In genomic region chr19:36139120-36139472, GRCh38 we compare ENCODE assay signal across 10 cellular contexts. TPM values are rescaled to one million over a fixed set of nuclear protein-coding genes. Genes with fewer than 3 reads are reported as not detected.
DNase-seq lines count a peak whose midpoint lies in the region; ATAC-seq and TF ChIP-seq lines count a peak whose summit lies in the region.
"Had no signal": no experiment of that assay in that cellular context is flagged by ENCODE, and none has a peak within 500 bp of the region (broad histone marks: within the 10 kb centered on the region; RNA-seq: fewer than 3 reads in every experiment).

No MANE protein-coding gene starts in this region.

- peaks cover 12% of the 10 kb centered on the region for H3K36me3 ChIP-seq in GM23338 (ENCODE audit: insufficient read depth)

- POLR2A ChIA-PET in WTC11 (lab: Charles Lee): interaction anchor here (0.7 kb wide), 1 partner anchor 437 kb away, joined by 4 read pairs; no protein-coding TSS in a partner anchor

- H3K9me3 Mint-ChIP-seq in GM23338: no peaks in the 10 kb centered on the region
- H3K9me3 Mint-ChIP-seq in WTC11: no peaks in the 10 kb centered on the region

- no peaks in the 10 kb centered on the region for H4K20me1 ChIP-seq in GM23338 (replicated peaks; ENCODE audit: insufficient read depth)

- H3K27me3 Mint-ChIP-seq in GM23338 (ENCODE audit: insufficient read depth, low read depth, poor library complexity): peaks cover 11% of the 10 kb centered on the region
- H3K27me3 Mint-ChIP-seq in WTC11 (ENCODE audit: low read depth): peaks cover 8% of the 10 kb centered on the region

- no peaks in the 10 kb centered on the region for H3K9me2 ChIP-seq in GM23338 (ENCODE audit: insufficient read depth)

- H3K27ac Mint-ChIP-seq in GM23338 (no peak overlapping the region), WTC11 (peak overlapping the region; percentile 87; the same call in 1 of the 2 replicates)

- ATAC-seq in GM23338 (no peak), WTC11 (no peak), foreskin keratinocyte (no peak), HG03378 (IDR thresholded peaks at IDR 0.05; ENCODE audit: unreplicated experiment) (no peak), HG03565 (IDR thresholded peaks at IDR 0.05; ENCODE audit: unreplicated experiment) (no peak), HG03439 (IDR thresholded peaks at IDR 0.05; ENCODE audit: unreplicated experiment) (no peak)

- H3K4me3 Mint-ChIP-seq in GM23338 (peak overlapping the region; percentile 100), WTC11 (peak overlapping the region; percentile 99)

- DNase-seq in GM23338 (ENCODE audit: low spot score) (no peak), WTC11 (ENCODE audit: low spot score) (no peak), foreskin keratinocyte (no peak), skeletal muscle cell (ENCODE audit: low read depth) (no peak), middle frontal gyrus (ENCODE audit: extremely low spot score, low spot score) (no peak)

- peaks cover 12% of the 10 kb centered on the region; the same call in 1 of the 2 replicates for H3F3A ChIP-seq in GM23338 (replicated peaks; ENCODE audit: low read depth)

- peak overlapping the region; percentile 100 for H3K4me3 ChIP-seq in GM23338
- peak overlapping the region; percentile 86 for H3K4me3 ChIP-seq in skeletal muscle cell (ENCODE audit: low read depth, low read length)

- H3K27ac ChIP-seq in GM23338 (ENCODE audit: low read depth): peak overlapping the region; percentile 79; the same call in 1 of the 2 replicates
- peak overlapping the region; percentile 97 for H3K27ac ChIP-seq in foreskin keratinocyte

- peak overlapping the region; percentile 98 for H2AFZ ChIP-seq in GM23338

- CTCF ChIA-PET in WTC11 (lab: Charles Lee): interaction anchor here (1.0 to 2.0 kb wide), 2 partner anchors 11 kb away, joined by 3 to 18 read pairs; no protein-coding TSS in a partner anchor

- H3K27me3 ChIP-seq in GM23338 (ENCODE audit: insufficient read depth): no peaks in the 10 kb centered on the region
- no peaks in the 10 kb centered on the region for H3K27me3 ChIP-seq in foreskin keratinocyte

- TF ChIP-seq CTCF in GM23338 (conservative IDR thresholded peaks at IDR 0.05; ENCODE audit: low read depth in 2 of 2) (no peak), WTC11 (IDR thresholded peaks at IDR 0.05) (no peak), foreskin keratinocyte (conservative IDR thresholded peaks at IDR 0.05) (no peak)

- H3K36me3 Mint-ChIP-seq in GM23338 (ENCODE audit: low read depth) (peaks cover 23% of the 10 kb centered on the region), WTC11 (peaks cover 16% of the 10 kb centered on the region)

- peak overlapping the region; percentile 98 for H3K4me2 ChIP-seq in GM23338

- H3K4me1 ChIP-seq in GM23338 (ENCODE audit: insufficient read depth) (no peaks in the 10 kb centered on the region; the same call in 1 of the 2 replicates), foreskin keratinocyte (peaks cover 6% of the 10 kb centered on the region)

- H3K4me1 Mint-ChIP-seq in GM23338: peaks cover 16% of the 10 kb centered on the region
- peaks cover 14% of the 10 kb centered on the region for H3K4me1 Mint-ChIP-seq in WTC11

- H3K79me2 ChIP-seq in GM23338 (replicated peaks; ENCODE audit: insufficient read depth): peaks cover 6% of the 10 kb centered on the region

TF ChIP-seq in GM23338, 12 proteins besides CTCF, POLR2A, EP300 and RAD21 (continues in another document):
- no peak for TF ChIP-seq EZH2phosphoT487 (IDR thresholded peaks at IDR 0.05; ENCODE audit: unreplicated experiment)
- no peak for TF ChIP-seq JUNB (IDR thresholded peaks at IDR 0.05; ENCODE audit: unreplicated experiment)
- TF ChIP-seq ETS1 (IDR thresholded peaks at IDR 0.05): no peak
- TF ChIP-seq ZNF331 (CRISPR knock-in tag; IDR thresholded peaks at IDR 0.05; ENCODE audit: low read depth): no peak
- no peak for TF ChIP-seq STAT1 (IDR thresholded peaks at IDR 0.05; ENCODE audit: unreplicated experiment)

TF ChIP-seq in WTC11, 78 proteins besides CTCF, POLR2A, EP300 and RAD21 (continues in another document):
- TF ChIP-seq ZNF423 (CRISPR knock-in tag; IDR thresholded peaks at IDR 0.05) (no peak), TP53 (CRISPR knock-in tag; IDR thresholded peaks at IDR 0.05) (no peak), NFYB (CRISPR knock-in tag; conservative IDR thresholded peaks at IDR 0.05; ENCODE audit: low read depth) (no peak), AFF4 (CRISPR knock-in tag; IDR thresholded peaks at IDR 0.05; ENCODE audit: borderline replicate concordance) (no peak), ZNF121 (CRISPR knock-in tag; IDR thresholded peaks at IDR 0.05) (no peak), STAT6 (CRISPR knock-in tag; conservative IDR thresholded peaks at IDR 0.05; ENCODE audit: low read depth) (no peak), NR1H2 (CRISPR knock-in tag; IDR thresholded peaks at IDR 0.05) (no peak)

RNA-seq across cellular contexts. Expression of gene CAPNS1, which starts 0.8 kb away (rescaled TPM):
- total RNA-seq in GM23338 (2014; rRNA removed; shearing (Covaris generic)): 112 and 123 TPM in 2 replicates
- polyA plus RNA-seq in GM23338 (2016; fragmentation: Nextera tagmentation; extraction: Ambion mirVana): 227 and 230 TPM in 2 replicates
- 332 to 358 TPM (median 344 TPM) in 3 replicates for total RNA-seq in WTC11 (2021)
- 741 and 844 TPM in 2 replicates for total RNA-seq in foreskin keratinocyte
- polyA plus RNA-seq in foreskin keratinocyte: 1,017 and 1,104 TPM in 2 replicates

RNA-seq across cellular contexts. Expression of gene COX7A1, which starts 13.2 kb away (rescaled TPM):
- 0.52 TPM in 1 of 2 replicates, not detected in the other for total RNA-seq in GM23338 (2014; rRNA removed; shearing (Covaris generic))
- polyA plus RNA-seq in GM23338 (2016; fragmentation: Nextera tagmentation; extraction: Ambion mirVana): 5.5 and 6.3 TPM in 2 replicates
- 0.64 to 1.0 TPM (median 0.70 TPM) in 3 replicates for total RNA-seq in WTC11 (2021)
- total RNA-seq in foreskin keratinocyte: 1.2 and 1.6 TPM in 2 replicates
- polyA plus RNA-seq in foreskin keratinocyte: 1.2 and 2.6 TPM in 2 replicates
- total RNA-seq: H4 had no signal

RNA-seq across cellular contexts. Expression of gene TBCB, which starts 23.8 kb away (rescaled TPM):
- 254 and 275 TPM in 2 replicates for total RNA-seq in GM23338 (2014; rRNA removed; shearing (Covaris generic))
- 277 and 290 TPM in 2 replicates for polyA plus RNA-seq in GM23338 (2016; fragmentation: Nextera tagmentation; extraction: Ambion mirVana)
- total RNA-seq in WTC11 (2021): 170 to 187 TPM (median 182 TPM) in 3 replicates
- 195 and 196 TPM in 2 replicates for total RNA-seq in foreskin keratinocyte
- polyA plus RNA-seq in foreskin keratinocyte: 194 and 197 TPM in 2 replicates

RNA-seq across cellular contexts. Expression of gene POLR2I, which starts 24.4 kb away (rescaled TPM):
- total RNA-seq in GM23338 (2014; rRNA removed; shearing (Covaris generic)): 94.0 and 110 TPM in 2 replicates
- polyA plus RNA-seq in GM23338 (2016; fragmentation: Nextera tagmentation; extraction: Ambion mirVana): 413 and 427 TPM in 2 replicates
- 161 to 177 TPM (median 165 TPM) in 3 replicates for total RNA-seq in WTC11 (2021)
- total RNA-seq in foreskin keratinocyte: 116 and 128 TPM in 2 replicates
- 93.5 and 95.2 TPM in 2 replicates for polyA plus RNA-seq in foreskin keratinocyte

RNA-seq across cellular contexts. Expression of gene OVOL3, which starts 28.2 kb away (rescaled TPM):
- total RNA-seq in GM23338 (2014; rRNA removed; shearing (Covaris generic)): not detected in 2 replicates
- polyA plus RNA-seq in GM23338 (2016; fragmentation: Nextera tagmentation; extraction: Ambion mirVana): not detected in 2 replicates
- total RNA-seq in WTC11 (2021): not detected in 3 replicates
- total RNA-seq in foreskin keratinocyte: not detected in 2 replicates
- not detected in 2 replicates for polyA plus RNA-seq in foreskin keratinocyte
- total RNA-seq: H4, pulmonary artery endothelial cell had no signal
